10 cellular contexts compared by ENCODE assay signal in genomic region chr12:66190519-66191406, GRCh38. TPM values are rescaled to one million over a fixed set of nuclear protein-coding genes. Genes with fewer than 3 reads are reported as not detected.
DNase-seq lines count a peak whose midpoint lies in the region; ATAC-seq, FAIRE-seq and TF ChIP-seq lines count a peak whose summit lies in the region.
"Had no signal": no experiment of that assay in that cellular context is flagged by ENCODE, and none has a peak within 500 bp of the region (broad histone marks: within the 10 kb centered on the region; RNA-seq: fewer than 3 reads in every experiment).

No MANE protein-coding gene starts in this region.

- DNase-seq in KBM-7 (peak; percentile 69), K562 (ENCODE audit: extremely low read depth in 1 of 4, low spot score in 3 of 4) (no peak), renal cortical epithelial cell (ENCODE audit: low read depth) (peak; percentile 72), mucosa of descending colon (no peak), NCI-H1436 (lab: John Stamatoyannopoulos, UW) (no peak), WERI-Rb-1 (no peak)
- DNase-seq in activated CD8-positive, alpha-beta T cell treated with anti-CD3 and anti-CD28 coated beads, Interleukin-2, amount 10 ng/mL, durations not matched to agents 7 days and 5 days, result no peak

- H3K36me3 Mint-ChIP-seq in activated CD8-positive, alpha-beta T cell treated with anti-CD3 and anti-CD28 coated beads, Interleukin-2, amount 10 ng/mL, durations not matched to agents 7 days and 5 days (ENCODE audit: low read depth), result peaks cover 4% of the 10 kb centered on the region

- TF ChIP-seq CTCF in K562 (IDR thresholded peaks at IDR 0.05 in 2 of 3, conservative IDR thresholded peaks at IDR 0.05 in 1 of 3; ENCODE audit: insufficient read depth in 2 of 3, low read depth in 1 of 3, low read length in 3 of 3) (no peak), mucosa of descending colon (IDR thresholded peaks at IDR 0.05) (no peak), WERI-Rb-1 (IDR thresholded peaks at IDR 0.05; ENCODE audit: low read depth, low read length) (no peak)

- H3K27me3 Mint-ChIP-seq in activated CD8-positive, alpha-beta T cell treated with anti-CD3 and anti-CD28 coated beads, Interleukin-2, amount 10 ng/mL, durations not matched to agents 7 days and 5 days (ENCODE audit: low read depth), result peaks cover 40% of the 10 kb centered on the region

- H3K4me1 ChIP-seq in K562 (replicated peaks in 1 of 2; ENCODE audit: control insufficient read depth in 2 of 2, insufficient read depth in 2 of 2, low read length in 2 of 2) (peaks cover 0 to 7% of the 10 kb centered on the region in 2 experiments; a peak in 1 of 5 replicates), mucosa of descending colon (ENCODE audit: low read depth) (no peaks in the 10 kb centered on the region)

- H3K27ac ChIP-seq in K562 (ENCODE audit: extremely low read depth, low read depth, low read length), result no peak overlapping the region
- no peak overlapping the region for H3K27ac ChIP-seq in WERI-Rb-1
- H3K27ac ChIP-seq: SK-N-MC had no signal

- no peak for FAIRE-seq in K562 (lab: Jason Lieb, UNC)
- FAIRE-seq: astrocyte had no signal

- CTCF ChIA-PET in K562 (lab: Yijun Ruan, JAX; ENCODE audit: low intra/inter-chr PET ratio), result no interaction called here
- CTCF ChIA-PET in activated CD8-positive, alpha-beta T cell treated with anti-CD3 and anti-CD28 coated beads, Interleukin-2, amount 10 ng/mL, durations not matched to agents 7 days and 5 days (lab: Charles Lee), result interaction anchor here (0.8 to 1.5 kb wide), 3 partner anchors 12 to 17 kb away, joined by 3 to 4 read pairs (median 3); no protein-coding TSS in a partner anchor

- no peak overlapping the region for H2AFZ ChIP-seq in K562 (ENCODE audit: low read depth, low read length)

- H3K9me3 Mint-ChIP-seq in activated CD8-positive, alpha-beta T cell treated with anti-CD3 and anti-CD28 coated beads, Interleukin-2, amount 10 ng/mL, durations not matched to agents 7 days and 5 days (ENCODE audit: insufficient read depth), result no peaks in the 10 kb centered on the region

- H3K36me3 ChIP-seq in K562 (ENCODE audit: control insufficient read depth, insufficient read depth, low read length) (no peaks in the 10 kb centered on the region), mucosa of descending colon (ENCODE audit: low read depth) (no peaks in the 10 kb centered on the region), WERI-Rb-1 (no peaks in the 10 kb centered on the region)

- H3K4me1 Mint-ChIP-seq in activated CD8-positive, alpha-beta T cell treated with anti-CD3 and anti-CD28 coated beads, Interleukin-2, amount 10 ng/mL, durations not matched to agents 7 days and 5 days (ENCODE audit: low read depth), result peaks cover 4% of the 10 kb centered on the region

- no TSS peak for BruUV-seq in K562 (replicated peaks; lab: Mats Ljungman, UMichigan)

- H3K27me3 ChIP-seq in K562 (ENCODE audit: control insufficient read depth in 2 of 2, insufficient read depth in 2 of 2, low read length in 2 of 2) (peaks cover 33 to 56% of the 10 kb centered on the region in 2 experiments), WERI-Rb-1 (ENCODE audit: insufficient read depth, low read depth, severe bottlenecking) (no peaks in the 10 kb centered on the region)

- POLR2A ChIA-PET in K562 (lab: Yijun Ruan, JAX), result no interaction called here
- POLR2A ChIA-PET in activated CD8-positive, alpha-beta T cell treated with anti-CD3 and anti-CD28 coated beads, Interleukin-2, amount 10 ng/mL, durations not matched to agents 7 days and 5 days (lab: Charles Lee), result no interaction called here

- no peaks in the 10 kb centered on the region for H4K20me1 ChIP-seq in K562 (replicated peaks; ENCODE audit: control insufficient read depth, insufficient read depth, low read length)

- H3K79me2 ChIP-seq in K562 (ENCODE audit: control insufficient read depth, insufficient read depth, low read length), result no peaks in the 10 kb centered on the region

- intact Hi-C loops in K562 (cut with micrococcal nuclease) (no loop called here), mucosa of descending colon (cut with DNase I, micrococcal nuclease) (no loop called here)

- WGBS in K562 (ENCODE audit: insufficient coverage, low coverage, missing lambda C conversion rate), result 0% methylated on average over 2 of the region's 2 CpGs

- no peaks in the 10 kb centered on the region for H3K9me1 ChIP-seq in K562 (ENCODE audit: control insufficient read depth, insufficient read depth, low read length)

- in situ Hi-C loops in KBM-7 (cut with MboI; ENCODE audit: low pct_unique_long_range_greater_than_20kb, low sequenced_read_pairs) (no loop called here), K562 (cut with MboI) (no loop called here)

- ATAC-seq in GM18909 (IDR thresholded peaks at IDR 0.05; ENCODE audit: poor library complexity, unreplicated experiment), result peak; percentile 32
- no peak for ATAC-seq in K562
- no peak for ATAC-seq in activated CD8-positive, alpha-beta T cell treated with anti-CD3 and anti-CD28 coated beads, Interleukin-2, amount 10 ng/mL, durations not matched to agents 7 days and 5 days
- no peak for ATAC-seq in mucosa of descending colon

- H3K4me3 Mint-ChIP-seq in activated CD8-positive, alpha-beta T cell treated with anti-CD3 and anti-CD28 coated beads, Interleukin-2, amount 10 ng/mL, durations not matched to agents 7 days and 5 days, result no peak overlapping the region

- H3K4me2 ChIP-seq in K562 (ENCODE audit: insufficient read depth, low read length), result no peak overlapping the region

- TF ChIP-seq RAD21 in K562 (CRISPR knock-in tag; conservative IDR thresholded peaks at IDR 0.05 in 1 of 2, IDR thresholded peaks at IDR 0.05 in 1 of 2), result no peak

- no peaks in the 10 kb centered on the region for H3K9me3 ChIP-seq in K562 (replicated peaks; ENCODE audit: control insufficient read depth, insufficient read depth, low read depth, low read length)
- H3K9me3 ChIP-seq in mucosa of descending colon, result no peaks in the 10 kb centered on the region
- H3K9me3 ChIP-seq in WERI-Rb-1 (ENCODE audit: severe bottlenecking), result no peaks in the 10 kb centered on the region

- H3K9ac ChIP-seq in K562 (ENCODE audit: insufficient read depth in 1 of 2, low read depth in 2 of 2, low read length in 2 of 2), result no peak overlapping the region

- H3K27ac Mint-ChIP-seq in activated CD8-positive, alpha-beta T cell treated with anti-CD3 and anti-CD28 coated beads, Interleukin-2, amount 10 ng/mL, durations not matched to agents 7 days and 5 days, result no peak overlapping the region

- no peak for TF ChIP-seq POLR2A in K562 (conservative IDR thresholded peaks at IDR 0.05)

- no peak overlapping the region for H3K4me3 ChIP-seq in K562
- H3K4me3 ChIP-seq in mucosa of descending colon, result no peak overlapping the region
- H3K4me3 ChIP-seq in WERI-Rb-1 (ENCODE audit: low read depth, low read length), result no peak overlapping the region
- H3K4me3 ChIP-seq: SK-N-MC had no signal

- no peak for TF ChIP-seq EP300 in K562 (IDR thresholded peaks at IDR 0.05; ENCODE audit: low read length)

TF ChIP-seq in K562, 482 proteins besides CTCF, POLR2A, EP300 and RAD21 (continues in another document):
- TF ChIP-seq ZZZ3 (IDR thresholded peaks at IDR 0.05) (no peak), MECOM (CRISPR knock-in tag; IDR thresholded peaks at IDR 0.05) (no peak)

RNA-seq across cellular contexts. Expression of gene IRAK3, which starts 1.7 kb away (rescaled TPM):
- 0.07 TPM in 1 of 2 replicates, not detected in the other for total RNA-seq in K562 (2011; cell fraction: chromatin; rRNA removed; ENCODE audit: low replicate concordance)
- not detected in 2 replicates for total RNA-seq in K562 (2011; cell fraction: nucleolus; rRNA removed)
- total RNA-seq in K562 (2011; cell fraction: nucleoplasm; rRNA removed), result not detected in 2 replicates
- 0.09 TPM in 1 of 2 replicates, not detected in the other for total RNA-seq in K562 (2014; rRNA removed)
- total RNA-seq in K562 (2014; rRNA removed; fragmentation: Illumina TruSeq; extraction: Trizol), result not detected in 2 replicates
- total RNA-seq in K562 (2015; rRNA removed; fragmentation: Illumina TruSeq; extraction: Trizol), result not detected in 2 replicates
- total RNA-seq in K562 (2021), result 0.07 TPM in 1 of 2 replicates, not detected in the other
- polyA plus RNA-seq in K562 (2011; rRNA removed), result 0.06 TPM in 1 of 2 replicates, not detected in the other
- polyA plus RNA-seq in K562 (2011; cell fraction: cytosol; rRNA removed), result not detected in 2 replicates
- polyA plus RNA-seq in K562 (2011; cell fraction: nucleus; rRNA removed), result not detected in 2 replicates
- 0.01 TPM in 1 of 2 replicates, not detected in the other for polyA plus RNA-seq in K562 (2012)
- polyA plus RNA-seq in K562 (2014; fragmentation: Illumina TruSeq; extraction: Trizol), result not detected in 2 replicates
- polyA plus RNA-seq in K562 (2014; fragmentation: Nextera tagmentation; extraction: Ambion mirVana), result not detected
- not detected in 2 replicates for polyA plus RNA-seq in K562 (2014; rRNA removed)
- polyA minus RNA-seq in K562 (2011; rRNA and poly(A)+ RNA removed), result not detected in 2 replicates
- not detected in 2 replicates for polyA minus RNA-seq in K562 (2011; cell fraction: cytosol; rRNA and poly(A)+ RNA removed)
- not detected in 2 replicates for polyA minus RNA-seq in K562 (2011; cell fraction: nucleus; rRNA and poly(A)+ RNA removed)
- 3.0 and 4.0 TPM in 2 replicates for total RNA-seq in renal cortical epithelial cell
- total RNA-seq in activated CD8-positive, alpha-beta T cell treated with anti-CD3 and anti-CD28 coated beads, Interleukin-2, amount 10 ng/mL, durations not matched to agents 7 days and 5 days, result under 1 TPM; 0.05 to 0.40 TPM
- 10 to 100 TPM in 1 of 3 donors, 1 to 10 TPM in 2; 2.7 to 11.1 (median 7.0) TPM for total RNA-seq in mucosa of descending colon

RNA-seq across cellular contexts. Expression of gene TMBIM4, which starts 21.0 kb away (rescaled TPM):
- 23.3 and 47.4 TPM in 2 replicates for total RNA-seq in K562 (2011; cell fraction: chromatin; rRNA removed; ENCODE audit: low replicate concordance)
- 18.2 and 23.0 TPM in 2 replicates for total RNA-seq in K562 (2011; cell fraction: nucleolus; rRNA removed)
- total RNA-seq in K562 (2011; cell fraction: nucleoplasm; rRNA removed), result 38.8 and 43.1 TPM in 2 replicates
- 18.6 and 19.5 TPM in 2 replicates for total RNA-seq in K562 (2014; rRNA removed)
- total RNA-seq in K562 (2014; rRNA removed; fragmentation: Illumina TruSeq; extraction: Trizol), result 49.8 and 57.5 TPM in 2 replicates
- total RNA-seq in K562 (2015; rRNA removed; fragmentation: Illumina TruSeq; extraction: Trizol), result 46.1 and 50.0 TPM in 2 replicates
- total RNA-seq in K562 (2021), result 41.2 and 46.5 TPM in 2 replicates
- polyA plus RNA-seq in K562 (2011; rRNA removed), result 53.9 and 67.4 TPM in 2 replicates
- polyA plus RNA-seq in K562 (2011; cell fraction: cytosol; rRNA removed), result 94.3 and 145 TPM in 2 replicates
- polyA plus RNA-seq in K562 (2011; cell fraction: nucleus; rRNA removed), result 17.7 and 30.5 TPM in 2 replicates
- polyA plus RNA-seq in K562 (2012), result 55.8 and 57.5 TPM in 2 replicates
- polyA plus RNA-seq in K562 (2014; fragmentation: Illumina TruSeq; extraction: Trizol), result 49.7 and 70.1 TPM in 2 replicates
- polyA plus RNA-seq in K562 (2014; fragmentation: Nextera tagmentation; extraction: Ambion mirVana), result 100 to 1,000 TPM; 231 to 272 TPM
- polyA plus RNA-seq in K562 (2014; rRNA removed), result 61.8 and 104 TPM in 2 replicates
- 27.7 and 28.5 TPM in 2 replicates for polyA minus RNA-seq in K562 (2011; rRNA and poly(A)+ RNA removed)
- 5.2 and 24.5 TPM in 2 replicates for polyA minus RNA-seq in K562 (2011; cell fraction: cytosol; rRNA and poly(A)+ RNA removed)
- 4.6 and 15.3 TPM in 2 replicates for polyA minus RNA-seq in K562 (2011; cell fraction: nucleus; rRNA and poly(A)+ RNA removed)
- total RNA-seq in renal cortical epithelial cell, result 106 and 150 TPM in 2 replicates
- total RNA-seq in activated CD8-positive, alpha-beta T cell treated with anti-CD3 and anti-CD28 coated beads, Interleukin-2, amount 10 ng/mL, durations not matched to agents 7 days and 5 days, result 10 to 100 TPM; 60.5 to 61.6 TPM
- total RNA-seq in mucosa of descending colon, result 100 to 1,000 TPM; 117 to 178 (median 157) TPM

Comparison
In these comparisons a context has a peak if more than half of its experiments do, and no peak if none do; other contexts are left out.
1. DNase-seq: peak in KBM-7 (single experiment) and renal cortical epithelial cell (single experiment); none in K562 (0 of 4), activated CD8-positive, alpha-beta T cell treated with anti-CD3 and anti-CD28 coated beads, Interleukin-2, amount 10 ng/mL, durations not matched to agents 7 days and 5 days (single experiment), mucosa of descending colon (0 of 3), NCI-H1436 (single experiment) and WERI-Rb-1 (single experiment).